In the genomic region with DNA sequence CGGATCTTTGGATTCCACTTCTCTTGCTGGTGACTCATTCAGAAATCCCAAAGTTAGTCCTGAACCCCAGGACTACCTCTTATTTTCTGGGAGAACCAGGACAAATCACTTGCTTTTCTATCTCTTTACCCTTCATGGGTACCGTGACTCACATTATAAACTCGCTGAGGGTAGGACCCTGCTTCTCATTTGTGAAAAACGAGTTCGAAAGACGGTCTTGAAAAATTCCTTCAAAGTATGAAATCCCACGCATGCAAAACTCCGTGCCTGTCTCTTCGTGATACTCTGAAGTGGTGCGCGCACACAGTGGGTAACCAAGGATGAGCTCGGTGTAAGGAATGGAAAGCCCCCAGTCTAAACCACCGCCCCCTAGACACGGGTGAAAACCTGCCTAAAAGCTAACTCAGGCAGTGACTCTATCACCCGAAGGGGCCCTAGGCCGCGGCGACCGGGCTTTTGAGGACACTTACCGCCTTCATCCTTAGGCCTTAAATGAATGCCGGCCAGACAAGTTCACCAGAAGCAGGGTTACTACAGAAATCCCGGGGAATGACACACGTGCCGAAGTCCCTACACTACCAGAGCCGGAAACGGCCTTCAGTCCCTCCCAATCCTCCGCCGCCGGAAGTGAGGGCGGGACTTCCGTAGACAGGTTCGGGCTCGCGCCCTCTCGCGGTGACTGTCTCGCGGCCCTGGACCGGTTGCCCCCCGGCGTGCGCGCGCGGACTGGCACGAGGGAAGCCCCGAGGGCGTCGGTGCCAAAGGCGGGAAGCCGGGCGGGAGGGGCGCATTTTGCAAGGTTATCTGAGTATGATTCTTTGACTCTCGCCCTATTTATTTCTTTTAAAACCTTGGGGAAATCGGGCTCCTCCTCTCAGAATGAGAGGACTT, we compare ENCODE assay signal across 8 cellular contexts. TPM values are rescaled to one million over a fixed set of nuclear protein-coding genes. Genes with fewer than 3 reads are reported as not detected.
DNase-seq lines count a peak whose midpoint lies in the region; ATAC-seq, FAIRE-seq and TF ChIP-seq lines count a peak whose summit lies in the region.

A gene with protein sequence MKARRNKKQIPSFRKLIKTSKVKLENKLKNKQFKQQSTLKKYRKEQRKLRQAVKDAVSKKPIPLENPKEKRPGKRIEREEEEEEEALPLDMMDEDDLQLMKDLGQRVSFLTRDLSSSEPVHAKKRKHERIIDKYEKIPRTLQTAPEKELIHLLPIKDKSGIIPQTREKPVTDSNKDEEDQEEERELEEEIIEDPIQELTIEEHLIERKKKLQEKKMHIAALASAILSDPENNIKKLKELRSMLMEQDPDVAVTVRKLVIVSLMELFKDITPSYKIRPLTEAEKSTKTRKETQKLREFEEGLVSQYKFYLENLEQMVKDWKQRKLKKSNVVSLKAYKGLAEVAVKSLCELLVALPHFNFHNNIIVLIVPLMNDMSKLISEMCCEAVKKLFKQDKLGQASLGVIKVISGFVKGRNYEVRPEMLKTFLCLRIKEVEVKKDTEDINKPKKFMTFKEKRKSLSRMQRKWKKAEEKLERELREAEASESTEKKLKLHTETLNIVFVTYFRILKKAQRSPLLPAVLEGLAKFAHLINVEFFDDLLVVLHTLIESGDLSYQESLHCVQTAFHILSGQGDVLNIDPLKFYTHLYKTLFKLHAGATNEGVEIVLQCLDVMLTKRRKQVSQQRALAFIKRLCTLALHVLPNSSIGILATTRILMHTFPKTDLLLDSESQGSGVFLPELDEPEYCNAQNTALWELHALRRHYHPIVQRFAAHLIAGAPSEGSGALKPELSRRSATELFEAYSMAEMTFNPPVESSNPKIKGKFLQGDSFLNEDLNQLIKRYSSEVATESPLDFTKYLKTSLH (minus strand): TSS at position 580 of the 891 bp plus-strand sequence. CDS start 101 bp downstream, at position 479.

- peaks cover 22% of the 10 kb centered on the region for H3K4me1 Mint-ChIP-seq in T-helper 17 cell

- H3K27ac Mint-ChIP-seq in T-helper 17 cell = peak within 1 kb of the TSS; percentile 98

- H3K4me1 ChIP-seq in right atrium auricular region = peaks cover 0 to 27% of the 10 kb centered on the region in 2 donors
- H3K4me1 ChIP-seq in psoas muscle = peaks cover 17% of the 10 kb centered on the region

- peak; percentile 98 for ATAC-seq in HG02884 (IDR thresholded peaks at IDR 0.05; ENCODE audit: unreplicated experiment)
- ATAC-seq in T-helper 17 cell = peak; percentile 96
- ATAC-seq in psoas muscle = peak; percentile 100

- peak within 1 kb of the TSS; percentile 98 for H3K4me3 Mint-ChIP-seq in T-helper 17 cell

- peaks cover 10% of the 10 kb centered on the region for H3K36me3 Mint-ChIP-seq in T-helper 17 cell (ENCODE audit: low read depth)

- peak; percentile 87 for FAIRE-seq in urothelium cell line (lab: Jason Lieb, UNC)

- TF ChIP-seq POLR2A in GM15510 (IDR thresholded peaks at IDR 0.05; ENCODE audit: borderline replicate concordance, extremely low read depth, insufficient read length) = peak; percentile 89

- peaks cover 6% of the 10 kb centered on the region for H3K27me3 Mint-ChIP-seq in T-helper 17 cell

- 0 to 1% (median 1%) methylated on average over 43 to 55 of the region's 55 CpGs for WGBS in psoas muscle, 3 donors

- H3K36me3 ChIP-seq in right atrium auricular region (no peaks in the 10 kb centered on the region), psoas muscle (ENCODE audit: insufficient read depth in 1 of 2, low read depth in 1 of 2) (peaks cover 3 to 36% of the 10 kb centered on the region in 2 donors)

- peak within 1 kb of the TSS; percentile 74 to 78 for H3K4me3 ChIP-seq in right atrium auricular region
- H3K4me3 ChIP-seq in psoas muscle = peak within 1 kb of the TSS; percentile 87

- TF ChIP-seq CTCF in right atrium auricular region (IDR thresholded peaks at IDR 0.05) = peak; percentile 73 to 93
- TF ChIP-seq CTCF in psoas muscle (IDR thresholded peaks at IDR 0.05) = peak; percentile 91

- no peaks in the 10 kb centered on the region for H3K9me3 ChIP-seq in T-helper 17 cell (ENCODE audit: control insufficient read depth, low read length, poor library complexity, severe bottlenecking)
- no peaks in the 10 kb centered on the region for H3K9me3 ChIP-seq in right atrium auricular region
- no peaks in the 10 kb centered on the region for H3K9me3 ChIP-seq in psoas muscle

- intact Hi-C loops in psoas muscle (cut with DNase I) = loop anchor here (2.0 to 10.0 kb wide), 4 partner anchors 40 to 84 kb away; partner anchors contain the start of gene TBC1D12 (in 2 of the 2)

- H3K27me3 ChIP-seq in right atrium auricular region (no peaks in the 10 kb centered on the region), psoas muscle (ENCODE audit: insufficient read depth in 3 of 3, low read length in 2 of 3) (no peaks in the 10 kb centered on the region)

- peak; percentile 80 for DNase-seq in NCI-H1694 treated with DMSO at 0.1 percent for 48 hours (lab: John Stamatoyannopoulos, UW)
- peak; percentile 91 to 95 (median 93) for DNase-seq in T-helper 17 cell
- peak; percentile 56 to 99 (median 91) for DNase-seq in anterior cingulate cortex (lab: John Stamatoyannopoulos, UW)
- DNase-seq in right atrium auricular region (ENCODE audit: low spot score) = peak; percentile 96
- peak; percentile 96 to 98 for DNase-seq in psoas muscle
- DNase-seq in urothelium cell line (ENCODE audit: low spot score) = peak; percentile 94

- H3K27ac ChIP-seq in right atrium auricular region (peak within 1 kb of the TSS; percentile 47 to 53), psoas muscle (peak within 1 kb of the TSS; percentile 90)

RNA-seq across cellular contexts. Expression of the gene that starts here (rescaled TPM):
- total RNA-seq in T-helper 17 cell = 10 to 100 TPM; 15.3 to 22.4 TPM
- 1 to 10 TPM; 6.0 to 7.9 TPM for total RNA-seq in right atrium auricular region
- total RNA-seq in psoas muscle = 10 to 100 TPM; 13.6 to 18.7 (median 17.1) TPM
- polyA plus RNA-seq in psoas muscle = 10 to 100 TPM in 2 of 3 donors, 1 to 10 TPM in 1; 6.3 to 19.5 (median 17.2) TPM

Comparison
In these comparisons a context has a peak if more than half of its experiments do, and no peak if none do; other contexts are left out.
1. Peak in every context shown above with its lines: DNase-seq, ATAC-seq, H3K4me3 ChIP-seq and H3K27ac ChIP-seq.